Comparison of ENCODE assay signal across 28 cellular contexts in the genomic region with DNA sequence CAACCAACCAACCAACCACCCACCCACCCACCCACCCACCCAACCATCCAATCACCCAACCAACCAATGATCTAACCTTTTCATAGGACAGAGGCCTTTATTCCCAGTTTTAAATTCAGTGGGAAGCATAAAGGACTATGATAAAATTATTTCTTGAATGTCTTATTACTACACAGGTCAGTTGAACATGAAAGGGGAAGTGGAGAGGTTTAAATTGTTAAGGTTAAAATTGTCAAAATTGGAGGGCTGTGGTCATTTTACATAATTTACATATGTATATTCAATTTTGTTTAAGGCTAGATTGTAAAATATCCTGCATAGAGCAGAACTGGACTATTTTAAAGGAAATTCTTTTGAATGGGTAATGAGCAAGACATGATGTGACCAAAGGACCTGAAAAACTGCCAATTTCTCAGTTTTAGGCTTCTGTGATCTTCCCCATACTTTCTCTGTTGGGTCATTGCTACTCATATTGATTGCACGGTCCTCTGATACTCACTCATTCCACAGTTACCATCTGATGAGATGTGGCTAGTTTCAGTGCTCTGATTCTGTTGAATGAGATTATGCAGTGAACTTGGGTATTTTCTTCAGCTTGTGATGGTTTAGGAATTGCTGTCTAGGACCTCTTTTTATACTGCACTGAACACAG.
DNase-seq lines count a peak whose midpoint lies in the region; ATAC-seq, FAIRE-seq and TF ChIP-seq lines count a peak whose summit lies in the region.
"Had no signal": no experiment of that assay in that cellular context is flagged by ENCODE, and none has a peak within 500 bp of the region (broad histone marks: within the 10 kb centered on the region; RNA-seq: fewer than 3 reads in every experiment).

No MANE protein-coding gene starts in this region.

- peaks cover under 1 to 54% of the 10 kb centered on the region in 2 experiments for H3K4me1 ChIP-seq in K562 (replicated peaks in 1 of 2; ENCODE audit: control insufficient read depth in 2 of 2, insufficient read depth in 2 of 2, low read length in 2 of 2)
- H3K4me1 ChIP-seq: prostate gland had no signal

- no peaks in the 10 kb centered on the region; the same call in 2 of the 3 replicates for H3K36me3 ChIP-seq in K562 (ENCODE audit: control insufficient read depth, insufficient read depth, low read length)
- H3K36me3 ChIP-seq: esophagus squamous epithelium, prostate gland had no signal

- no TSS peak for BruUV-seq in K562 (replicated peaks; lab: Mats Ljungman, UMichigan)

- ATAC-seq in activated T-cell treated with anti-CD3 and anti-CD28 coated beads, Interleukin-2, amount 50 U/mL, for 72 hours (replicated peaks in 1 of 2), result peak; percentile 83 to 88
- ATAC-seq in HG02610 (IDR thresholded peaks at IDR 0.05; ENCODE audit: unreplicated experiment) (peak; percentile 84), K562 (peak; percentile 2; the same call in 1 of the 3 replicates), GM21786 (IDR thresholded peaks at IDR 0.05; ENCODE audit: unreplicated experiment) (no peak)
- ATAC-seq: effector memory CD8-positive, alpha-beta T cell; HepG2; mucosa of descending colon had no signal

- DNase-seq in activated T-cell treated with anti-CD3 and anti-CD28 coated beads, Interleukin-2, amount 50 U/mL, for 72 hours, result peak in 1 of 2 donors; percentile 4
- no peak for DNase-seq in activated T-cell treated with anti-CD3 and anti-CD28 coated beads, Interleukin-2, amount 50 U/mL, for 24 hours
- no peak for DNase-seq in K562 (ENCODE audit: extremely low read depth in 1 of 4, low spot score in 3 of 4)
- DNase-seq in effector CD4-positive, alpha-beta T cell, result no peak
- no peak for DNase-seq in SW480 (ENCODE audit: low spot score)
- DNase-seq in NCI-H1417 treated with DMSO at 0.1 percent for 48 hours (lab: John Stamatoyannopoulos, UW), result no peak
- DNase-seq: activated naive CD4-positive, alpha-beta T cell treated with Interleukin-2 at 50 U/mL for 16 hours; activated T-cell treated with anti-CD3 and anti-CD28 coated beads for 4 hours; CD4-positive, alpha-beta T cell; effector memory CD8-positive, alpha-beta T cell; esophagus squamous epithelium; GF-D8; head of caudate nucleus; immature natural killer cell; mucosa of descending colon; NCI-H1694; NCI-H345; small intestine; stimulated activated CD4-positive, alpha-beta T cell treated with anti-CD3 and anti-CD28 coated beads, Interleukin-4, amount 100 ng/mL, for 1 hour had no signal

- H3K27me3 ChIP-seq in K562 (ENCODE audit: control insufficient read depth in 2 of 2, insufficient read depth in 2 of 2, low read length in 2 of 2), result no peaks in the 10 kb centered on the region
- H3K27me3 ChIP-seq: esophagus squamous epithelium had no signal

- intact Hi-C loops in K562 (cut with micrococcal nuclease), result loop anchor here (5.0 kb wide), 1 partner anchor 196 kb away; no protein-coding TSS in a partner anchor

- no peak overlapping the region for H3K27ac Mint-ChIP-seq in activated T-cell treated with anti-CD3 and anti-CD28 coated beads, Interleukin-2, amount 50 U/mL, for 72 hours
- H3K27ac Mint-ChIP-seq in activated T-cell treated with anti-CD3 and anti-CD28 coated beads, Interleukin-2, amount 50 U/mL, for 24 hours, result no peak overlapping the region
- H3K27ac Mint-ChIP-seq: immature natural killer cell had no signal

- peak overlapping the region in 1 of 2 experiments; percentile 80; a peak in 1 of 4 replicates for H3K9ac ChIP-seq in K562 (ENCODE audit: insufficient read depth in 1 of 2, low read depth in 2 of 2, low read length in 2 of 2)

- H3K9me1 ChIP-seq in K562 (ENCODE audit: control insufficient read depth, insufficient read depth, low read length), result no peaks in the 10 kb centered on the region

- no peaks in the 10 kb centered on the region for H3K9me3 ChIP-seq in K562 (replicated peaks; ENCODE audit: control insufficient read depth, insufficient read depth, low read depth, low read length)
- H3K9me3 ChIP-seq: esophagus squamous epithelium, mucosa of descending colon, prostate gland had no signal

- TF ChIP-seq POLR2A in K562 (conservative IDR thresholded peaks at IDR 0.05), result no peak

- FAIRE-seq in K562 (lab: Jason Lieb, UNC), result no peak
- FAIRE-seq: H1, HepG2, small intestine, TTC549, urothelium cell line had no signal

- no peak overlapping the region for H3K4me3 ChIP-seq in K562
- H3K4me3 ChIP-seq: esophagus squamous epithelium, mucosa of descending colon, prostate gland had no signal

- H3K27ac ChIP-seq in K562 (ENCODE audit: extremely low read depth, low read depth, low read length), result peak overlapping the region; percentile 88
- H3K27ac ChIP-seq: esophagus squamous epithelium, prostate gland, RWPE1 had no signal

- in situ Hi-C loops in K562 (cut with MboI), result loop anchor here (10.0 kb wide), 1 partner anchor 117 kb away; no protein-coding TSS in a partner anchor

- CTCF ChIA-PET in K562 (lab: Yijun Ruan, JAX; ENCODE audit: low intra/inter-chr PET ratio), result no interaction called here

- H4K20me1 ChIP-seq in K562 (replicated peaks; ENCODE audit: control insufficient read depth, insufficient read depth, low read length), result no peaks in the 10 kb centered on the region

- TF ChIP-seq CTCF in K562 (IDR thresholded peaks at IDR 0.05 in 2 of 3, conservative IDR thresholded peaks at IDR 0.05 in 1 of 3; ENCODE audit: insufficient read depth in 2 of 3, low read depth in 1 of 3, low read length in 3 of 3), result no peak

- 8% methylated on average over 1 of the region's 1 CpG for WGBS in K562 (ENCODE audit: insufficient coverage, low coverage, missing lambda C conversion rate)

- peaks cover 52% of the 10 kb centered on the region for H3K4me1 Mint-ChIP-seq in activated T-cell treated with anti-CD3 and anti-CD28 coated beads, Interleukin-2, amount 50 U/mL, for 72 hours (ENCODE audit: low read depth)
- peaks cover 53% of the 10 kb centered on the region for H3K4me1 Mint-ChIP-seq in activated T-cell treated with anti-CD3 and anti-CD28 coated beads, Interleukin-2, amount 50 U/mL, for 24 hours (ENCODE audit: low read depth)

- peaks cover under 1 to 2% of the 10 kb centered on the region in 2 donors for H3K9me3 Mint-ChIP-seq in activated T-cell treated with anti-CD3 and anti-CD28 coated beads, Interleukin-2, amount 50 U/mL, for 72 hours
- H3K9me3 Mint-ChIP-seq in activated T-cell treated with anti-CD3 and anti-CD28 coated beads, Interleukin-2, amount 50 U/mL, for 24 hours, result no peaks in the 10 kb centered on the region
- H3K9me3 Mint-ChIP-seq: CD4-positive, alpha-beta T cell; effector memory CD8-positive, alpha-beta T cell; immature natural killer cell had no signal

- H3K79me2 ChIP-seq in K562 (ENCODE audit: control insufficient read depth, insufficient read depth, low read length), result peaks cover 87% of the 10 kb centered on the region

- no peaks in the 10 kb centered on the region for H3K27me3 Mint-ChIP-seq in activated T-cell treated with anti-CD3 and anti-CD28 coated beads, Interleukin-2, amount 50 U/mL, for 72 hours (ENCODE audit: low read depth)
- H3K27me3 Mint-ChIP-seq in activated T-cell treated with anti-CD3 and anti-CD28 coated beads, Interleukin-2, amount 50 U/mL, for 24 hours, result no peaks in the 10 kb centered on the region
- H3K27me3 Mint-ChIP-seq: CD4-positive, alpha-beta T cell; effector memory CD8-positive, alpha-beta T cell had no signal

- no peak for TF ChIP-seq EP300 in K562 (IDR thresholded peaks at IDR 0.05; ENCODE audit: low read length)

- H3K4me2 ChIP-seq in K562 (ENCODE audit: insufficient read depth, low read length), result peak overlapping the region; percentile 7; the same call in 1 of the 2 replicates

- H3K4me3 Mint-ChIP-seq in activated T-cell treated with anti-CD3 and anti-CD28 coated beads, Interleukin-2, amount 50 U/mL, for 72 hours, result no peak overlapping the region
- H3K4me3 Mint-ChIP-seq in activated T-cell treated with anti-CD3 and anti-CD28 coated beads, Interleukin-2, amount 50 U/mL, for 24 hours, result no peak overlapping the region
- H3K4me3 Mint-ChIP-seq: CD4-positive, alpha-beta T cell; effector memory CD8-positive, alpha-beta T cell; immature natural killer cell; neural crest cell had no signal

- H3K36me3 Mint-ChIP-seq in activated T-cell treated with anti-CD3 and anti-CD28 coated beads, Interleukin-2, amount 50 U/mL, for 72 hours (ENCODE audit: insufficient read depth in 2 of 2), result no peaks in the 10 kb centered on the region
- no peaks in the 10 kb centered on the region for H3K36me3 Mint-ChIP-seq in activated T-cell treated with anti-CD3 and anti-CD28 coated beads, Interleukin-2, amount 50 U/mL, for 24 hours (ENCODE audit: low read depth)
- H3K36me3 Mint-ChIP-seq: immature natural killer cell had no signal

- TF ChIP-seq RAD21 in K562 (CRISPR knock-in tag; conservative IDR thresholded peaks at IDR 0.05 in 1 of 2, IDR thresholded peaks at IDR 0.05 in 1 of 2), result no peak

- POLR2A ChIA-PET in K562 (lab: Yijun Ruan, JAX), result interaction anchor here (0.7 kb wide), 1 partner anchor 127 kb away, joined by 3 read pairs; no protein-coding TSS in a partner anchor

- peak overlapping the region; percentile 50; the same call in 1 of the 2 replicates for H2AFZ ChIP-seq in K562 (ENCODE audit: low read depth, low read length)

TF ChIP-seq in K562, 482 proteins besides CTCF, POLR2A, EP300 and RAD21 (continues in another document):
- TF ChIP-seq SFPQ (IDR thresholded peaks at IDR 0.05; ENCODE audit: low read depth, low read length), result no peak
- TF ChIP-seq, protein P1, sequence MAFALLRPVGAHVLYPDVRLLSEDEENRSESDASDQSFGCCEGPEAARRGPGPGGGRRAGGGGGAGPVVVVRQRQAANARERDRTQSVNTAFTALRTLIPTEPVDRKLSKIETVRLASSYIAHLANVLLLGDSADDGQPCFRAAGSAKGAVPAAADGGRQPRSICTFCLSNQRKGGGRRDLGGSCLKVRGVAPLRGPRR (CRISPR knock-in tag; IDR thresholded peaks at IDR 0.05), result no peak
- peak; percentile 66 for TF ChIP-seq SPI1 (IDR thresholded peaks at IDR 0.05; ENCODE audit: borderline replicate concordance, low read depth, low read length)
- TF ChIP-seq IRF2 (CRISPR knock-in tag; IDR thresholded peaks at IDR 0.05), result no peak
